8 cellular contexts compared by ENCODE assay signal in the genomic region with DNA sequence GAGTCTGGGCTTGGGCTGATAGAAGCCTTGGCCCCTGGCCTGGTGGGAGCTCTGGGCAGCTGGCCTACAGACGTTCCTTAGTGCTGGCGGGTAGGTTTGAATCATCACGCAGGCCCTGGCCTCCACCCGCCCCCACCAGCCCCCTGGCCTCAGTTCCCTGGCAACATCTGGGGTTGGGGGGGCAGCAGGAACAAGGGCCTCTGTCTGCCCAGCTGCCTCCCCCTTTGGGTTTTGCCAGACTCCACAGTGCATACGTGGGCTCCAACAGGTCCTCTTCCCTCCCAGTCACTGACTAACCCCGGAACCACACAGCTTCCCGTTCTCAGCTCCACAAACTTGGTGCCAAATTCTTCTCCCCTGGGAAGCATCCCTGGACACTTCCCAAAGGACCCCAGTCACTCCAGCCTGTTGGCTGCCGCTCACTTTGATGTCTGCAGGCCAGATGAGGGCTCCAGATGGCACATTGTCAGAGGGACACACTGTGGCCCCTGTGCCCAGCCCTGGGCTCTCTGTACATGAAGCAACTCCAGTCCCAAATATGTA. TPM values are rescaled to one million over a fixed set of nuclear protein-coding genes. Genes with fewer than 3 reads are reported as not detected.
A peak's percentile ranks its signal among the peaks of the same experiment; 100 is the strongest.
DNase-seq lines count a peak whose midpoint lies in the region; ATAC-seq and TF ChIP-seq lines count a peak whose summit lies in the region.

No MANE protein-coding gene starts in this region.

- DNase-seq in NB4 (ENCODE audit: low read depth) (peak; percentile 30), endodermal cell (no peak), nephron progenitor cell (no peak), NCI-H2029 treated with DMSO at 0.1 percent for 48 hours (lab: John Stamatoyannopoulos, UW) (no peak), NCI-H2081 treated with DMSO at 0.1 percent for 48 hours (lab: John Stamatoyannopoulos, UW) (no peak)

- TF ChIP-seq POLR2A in NB4 (IDR thresholded peaks at IDR 0.05; ENCODE audit: extremely low read depth, insufficient read length) = no peak

- no peaks in the 10 kb centered on the region for H3K9me3 Mint-ChIP-seq in endodermal cell
- no peaks in the 10 kb centered on the region for H3K9me3 Mint-ChIP-seq in nephron progenitor cell

- no peaks in the 10 kb centered on the region for H3K9me3 ChIP-seq in endodermal cell (ENCODE audit: control insufficient read depth, low read length)

- H3K4me3 Mint-ChIP-seq in endodermal cell = peak overlapping the region; percentile 97
- peak overlapping the region; percentile 97 for H3K4me3 Mint-ChIP-seq in nephron progenitor cell

- H3K27me3 Mint-ChIP-seq in endodermal cell (ENCODE audit: insufficient read depth) = no peaks in the 10 kb centered on the region
- H3K27me3 Mint-ChIP-seq in nephron progenitor cell (ENCODE audit: low read depth, poor library complexity) = peaks cover 11% of the 10 kb centered on the region

- ATAC-seq in HG02870 (IDR thresholded peaks at IDR 0.05; ENCODE audit: unreplicated experiment) (no peak), GM21825 (IDR thresholded peaks at IDR 0.05; ENCODE audit: unreplicated experiment) (no peak)

- WGBS in endodermal cell (ENCODE audit: insufficient coverage in 1 of 2, insufficient read length in 1 of 2), 2 experiments = 80 to 81% methylated on average over 7 to 8 of the region's 8 CpGs

- H3K27me3 ChIP-seq in endodermal cell (ENCODE audit: control insufficient read depth, insufficient read depth, low read length, poor library complexity, severe bottlenecking) = no peaks in the 10 kb centered on the region

- 0 out of 2 replicates have a peak, but pooled peaks have one; percentile 25 for TF ChIP-seq CTCF in C4-2B (conservative IDR thresholded peaks at IDR 0.05)
- no peak for TF ChIP-seq CTCF in NB4 (IDR thresholded peaks at IDR 0.05; ENCODE audit: low read depth, low read length)
- TF ChIP-seq CTCF in endodermal cell (conservative IDR thresholded peaks at IDR 0.05) = no peak
- no peak for TF ChIP-seq CTCF in nephron progenitor cell (IDR thresholded peaks at IDR 0.05)

- H3K4me1 Mint-ChIP-seq in endodermal cell = peaks cover 53% of the 10 kb centered on the region
- H3K4me1 Mint-ChIP-seq in nephron progenitor cell = peaks cover 65% of the 10 kb centered on the region

- H3K36me3 Mint-ChIP-seq in endodermal cell (ENCODE audit: low read depth) (peaks cover 12% of the 10 kb centered on the region), nephron progenitor cell (ENCODE audit: low read depth) (no peaks in the 10 kb centered on the region)

- H3K27ac Mint-ChIP-seq in endodermal cell (peak overlapping the region; percentile 90), nephron progenitor cell (peak overlapping the region; percentile 95)

- no peak overlapping the region for H3K9ac ChIP-seq in endodermal cell (ENCODE audit: extremely low read depth, low read length, poor library complexity, severe bottlenecking)

- H3K36me3 ChIP-seq in endodermal cell (ENCODE audit: control insufficient read depth, insufficient read depth, low read length) = peaks cover 12% of the 10 kb centered on the region

- peaks cover 26% of the 10 kb centered on the region for H3K4me1 ChIP-seq in endodermal cell (ENCODE audit: control insufficient read depth, insufficient read depth, low read length)

- no peak overlapping the region for H3K4me3 ChIP-seq in NB4 (ENCODE audit: low read depth, low read length)
- no peak overlapping the region for H3K4me3 ChIP-seq in endodermal cell (ENCODE audit: low read length)

- peak overlapping the region; percentile 97 for H3K27ac ChIP-seq in C4-2B
- H3K27ac ChIP-seq in endodermal cell (ENCODE audit: low read depth, low read length) = no peak overlapping the region

RNA-seq across cellular contexts. Expression of gene VEGFA, which starts 1.0 kb away (rescaled TPM):
- total RNA-seq in endodermal cell = 100 to 1,000 TPM; 163 to 254 TPM
- 129 TPM for polyA plus RNA-seq in endodermal cell (2013, experiment 1 of 2)
- polyA plus RNA-seq in endodermal cell (2013, experiment 2 of 2) = 99.2 TPM
